Comparison of ENCODE assay signal across 34 cellular contexts in genomic region chr16:73186752-73187151, GRCh38.
"Had no signal": no experiment of that assay in that cellular context is flagged by ENCODE, and none has a peak within 500 bp of the region (broad histone marks: within the 10 kb centered on the region; RNA-seq: fewer than 3 reads in every experiment).

No MANE protein-coding gene starts in this region.

- H3K4me1 Mint-ChIP-seq: activated CD4-positive, alpha-beta memory T cell treated with anti-CD3 and anti-CD28 coated beads, Interleukin-2, amount 10 ng/mL, durations not matched to agents 7 days and 5 days; activated CD8-positive, alpha-beta memory T cell treated with anti-CD3 and anti-CD28 coated beads, Interleukin-2, amount 10 ng/mL, durations not matched to agents 7 days and 5 days; activated naive CD8-positive, alpha-beta T cell treated with anti-CD3 and anti-CD28 coated beads for 36 hours; central memory CD8-positive, alpha-beta T cell had no signal

- H3K9me3 ChIP-seq: Peyer's patch, SJSA1 had no signal

- H3K36me3 ChIP-seq: Peyer's patch, SJSA1, WERI-Rb-1 had no signal

- H3K4me1 ChIP-seq: Peyer's patch, SJSA1 had no signal

- H3K4me2 ChIP-seq: KMS-11 had no signal

- H3K9ac ChIP-seq: KMS-11 had no signal

- DNase-seq: activated CD4-positive, alpha-beta memory T cell treated with anti-CD3 and anti-CD28 coated beads, Interleukin-2, amount 10 ng/mL, durations not matched to agents 7 days and 5 days; activated CD4-positive, alpha-beta T cell treated with anti-CD3 and anti-CD28 coated beads for 1 hour; activated CD4-positive, alpha-beta T cell treated with anti-CD3 and anti-CD28 coated beads for 48 hours; activated CD4-positive, CD25-positive, alpha-beta regulatory T cell; activated CD8-positive, alpha-beta memory T cell treated with anti-CD3 and anti-CD28 coated beads for 24 hours; activated CD8-positive, alpha-beta memory T cell treated with anti-CD3 and anti-CD28 coated beads, Interleukin-2, amount 10 ng/mL, durations not matched to agents 7 days and 5 days; activated CD8-positive, alpha-beta memory T cell treated with anti-CD3 and anti-CD28 coated beads, Interleukin-2, amount 50 U/mL, for 48 hours; activated effector memory CD4-positive, alpha-beta T cell treated with Interleukin-2 at 50 U/mL for 16 hours; activated naive CD4-positive, alpha-beta T cell; activated naive CD4-positive, alpha-beta T cell treated with anti-CD3 and anti-CD28 coated beads, Interleukin-2, amount 50 U/mL, for 16 hours; activated naive CD8-positive, alpha-beta T cell treated with anti-CD3 and anti-CD28 coated beads for 36 hours; activated T-cell treated with anti-CD3 and anti-CD28 coated beads, Interleukin-2, amount 50 U/mL, for 48 hours; NCI-H1092 treated with DMSO at 0.1 percent for 48 hours; NCI-H1417; NCI-H146; NCI-H187; NCI-H2029 treated with DMSO at 0.1 percent for 48 hours; NCI-H2107; NCI-H2171; NCI-H510A; NCI-H526; NCI-H748 treated with DMSO at 0.1 percent for 48 hours; NK-92 treated with Interleukin-12 subunit alpha and Interleukin-12 subunit beta, amount 100 ng/mL, for 24 hours; PC-3; Peyer's patch; RPMI8226; SHP77 treated with DMSO at 0.1 percent for 48 hours; SW 1271; T1000; WERI-Rb-1 had no signal

- H3K4me3 Mint-ChIP-seq: activated CD4-positive, alpha-beta memory T cell treated with anti-CD3 and anti-CD28 coated beads, Interleukin-2, amount 10 ng/mL, durations not matched to agents 7 days and 5 days; activated CD8-positive, alpha-beta memory T cell treated with anti-CD3 and anti-CD28 coated beads, Interleukin-2, amount 10 ng/mL, durations not matched to agents 7 days and 5 days; activated naive CD8-positive, alpha-beta T cell treated with anti-CD3 and anti-CD28 coated beads for 36 hours; central memory CD8-positive, alpha-beta T cell had no signal

- H3K9me3 Mint-ChIP-seq: activated naive CD8-positive, alpha-beta T cell treated with anti-CD3 and anti-CD28 coated beads for 36 hours; central memory CD8-positive, alpha-beta T cell had no signal

- H3K27me3 ChIP-seq: Peyer's patch, SJSA1 had no signal

- H3K27ac Mint-ChIP-seq: activated CD4-positive, alpha-beta memory T cell treated with anti-CD3 and anti-CD28 coated beads, Interleukin-2, amount 10 ng/mL, durations not matched to agents 7 days and 5 days; activated CD8-positive, alpha-beta memory T cell treated with anti-CD3 and anti-CD28 coated beads, Interleukin-2, amount 10 ng/mL, durations not matched to agents 7 days and 5 days; activated naive CD8-positive, alpha-beta T cell treated with anti-CD3 and anti-CD28 coated beads for 36 hours had no signal

- H3K4me3 ChIP-seq: Peyer's patch, SJSA1 had no signal

- H3K36me3 Mint-ChIP-seq: activated CD8-positive, alpha-beta memory T cell treated with anti-CD3 and anti-CD28 coated beads, Interleukin-2, amount 10 ng/mL, durations not matched to agents 7 days and 5 days; activated naive CD8-positive, alpha-beta T cell treated with anti-CD3 and anti-CD28 coated beads for 36 hours; brain had no signal

- H3K27me3 Mint-ChIP-seq: activated CD4-positive, alpha-beta memory T cell treated with anti-CD3 and anti-CD28 coated beads, Interleukin-2, amount 10 ng/mL, durations not matched to agents 7 days and 5 days; activated CD8-positive, alpha-beta memory T cell treated with anti-CD3 and anti-CD28 coated beads, Interleukin-2, amount 10 ng/mL, durations not matched to agents 7 days and 5 days; activated naive CD8-positive, alpha-beta T cell treated with anti-CD3 and anti-CD28 coated beads for 36 hours; central memory CD8-positive, alpha-beta T cell had no signal

- H3K27ac ChIP-seq: KMS-11, Peyer's patch, SJSA1, WERI-Rb-1 had no signal

- ATAC-seq: activated CD8-positive, alpha-beta memory T cell treated with anti-CD3 and anti-CD28 coated beads, Interleukin-2, amount 10 ng/mL, durations not matched to agents 7 days and 5 days; PC-3 had no signal
